ENCODE assay signal across 1 cellular context in the genomic region with DNA sequence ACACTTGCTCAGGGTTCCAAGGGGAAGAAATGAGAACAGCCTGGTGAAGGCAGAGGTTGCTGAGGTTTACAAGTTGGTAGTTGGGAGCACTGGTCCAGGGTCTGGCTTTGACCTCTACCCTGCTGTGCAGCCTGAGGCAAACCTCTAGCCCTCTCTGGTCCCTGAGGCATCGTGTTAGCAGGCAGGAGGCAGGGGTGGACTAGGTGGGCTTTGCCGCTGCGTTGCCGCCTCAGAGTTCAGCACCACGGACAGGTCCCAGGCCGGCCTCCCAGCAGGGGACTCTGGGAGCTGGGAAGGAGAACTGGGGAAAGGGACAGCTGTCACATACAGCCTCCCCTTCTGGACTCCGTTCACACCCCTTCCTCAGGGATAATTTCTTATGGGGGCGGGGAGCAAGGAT.
TF ChIP-seq lines count a peak whose summit lies in the region.

No MANE protein-coding gene starts in this region.

TF ChIP-seq in HepG2, 621 proteins besides CTCF, POLR2A, EP300 and RAD21 (continued from another document and continues in another):
- TF ChIP-seq, protein P1, sequence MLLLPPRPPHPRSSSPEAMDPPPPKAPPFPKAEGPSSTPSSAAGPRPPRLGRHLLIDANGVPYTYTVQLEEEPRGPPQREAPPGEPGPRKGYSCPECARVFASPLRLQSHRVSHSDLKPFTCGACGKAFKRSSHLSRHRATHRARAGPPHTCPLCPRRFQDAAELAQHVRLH (CRISPR knock-in tag; IDR thresholded peaks at IDR 0.05; ENCODE audit: borderline replicate concordance, low read depth), result peak; percentile 83; the same call in 1 of the 2 replicates
- TF ChIP-seq, protein P2, sequence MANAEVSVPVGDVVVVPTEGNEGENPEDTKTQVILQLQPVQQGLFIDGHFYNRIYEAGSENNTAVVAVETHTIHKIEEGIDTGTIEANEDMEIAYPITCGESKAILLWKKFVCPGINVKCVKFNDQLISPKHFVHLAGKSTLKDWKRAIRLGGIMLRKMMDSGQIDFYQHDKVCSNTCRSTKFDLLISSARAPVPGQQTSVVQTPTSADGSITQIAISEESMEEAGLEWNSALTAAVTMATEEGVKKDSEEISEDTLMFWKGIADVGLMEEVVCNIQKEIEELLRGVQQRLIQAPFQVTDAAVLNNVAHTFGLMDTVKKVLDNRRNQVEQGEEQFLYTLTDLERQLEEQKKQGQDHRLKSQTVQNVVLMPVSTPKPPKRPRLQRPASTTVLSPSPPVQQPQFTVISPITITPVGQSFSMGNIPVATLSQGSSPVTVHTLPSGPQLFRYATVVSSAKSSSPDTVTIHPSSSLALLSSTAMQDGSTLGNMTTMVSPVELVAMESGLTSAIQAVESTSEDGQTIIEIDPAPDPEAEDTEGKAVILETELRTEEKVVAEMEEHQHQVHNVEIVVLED (CRISPR knock-in tag; IDR thresholded peaks at IDR 0.05; ENCODE audit: borderline replicate concordance), result no peak
- peak; percentile 74 for TF ChIP-seq ZNF143 (CRISPR knock-in tag; IDR thresholded peaks at IDR 0.05)
- TF ChIP-seq ZNF773 (CRISPR knock-in tag; IDR thresholded peaks at IDR 0.05; ENCODE audit: borderline replicate concordance), result peak; percentile 78; the same call in 1 of the 2 replicates
- TF ChIP-seq PHF5A (CRISPR knock-in tag; IDR thresholded peaks at IDR 0.05; ENCODE audit: low read depth, unreplicated experiment), result no peak
- 0 out of 2 replicates have a peak, but pooled peaks have one; percentile 28 for TF ChIP-seq ZBTB38 (CRISPR knock-in tag; IDR thresholded peaks at IDR 0.05)
- TF ChIP-seq, protein P3, sequence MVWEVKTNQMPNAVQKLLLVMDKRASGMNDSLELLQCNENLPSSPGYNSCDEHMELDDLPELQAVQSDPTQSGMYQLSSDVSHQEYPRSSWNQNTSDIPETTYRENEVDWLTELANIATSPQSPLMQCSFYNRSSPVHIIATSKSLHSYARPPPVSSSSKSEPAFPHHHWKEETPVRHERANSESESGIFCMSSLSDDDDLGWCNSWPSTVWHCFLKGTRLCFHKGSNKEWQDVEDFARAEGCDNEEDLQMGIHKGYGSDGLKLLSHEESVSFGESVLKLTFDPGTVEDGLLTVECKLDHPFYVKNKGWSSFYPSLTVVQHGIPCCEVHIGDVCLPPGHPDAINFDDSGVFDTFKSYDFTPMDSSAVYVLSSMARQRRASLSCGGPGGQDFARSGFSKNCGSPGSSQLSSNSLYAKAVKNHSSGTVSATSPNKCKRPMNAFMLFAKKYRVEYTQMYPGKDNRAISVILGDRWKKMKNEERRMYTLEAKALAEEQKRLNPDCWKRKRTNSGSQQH (CRISPR knock-in tag; IDR thresholded peaks at IDR 0.05; ENCODE audit: low read depth), result peak; percentile 91
- no peak for TF ChIP-seq CAMTA2 (CRISPR knock-in tag; IDR thresholded peaks at IDR 0.05; ENCODE audit: borderline replicate concordance)
- TF ChIP-seq, protein P4, sequence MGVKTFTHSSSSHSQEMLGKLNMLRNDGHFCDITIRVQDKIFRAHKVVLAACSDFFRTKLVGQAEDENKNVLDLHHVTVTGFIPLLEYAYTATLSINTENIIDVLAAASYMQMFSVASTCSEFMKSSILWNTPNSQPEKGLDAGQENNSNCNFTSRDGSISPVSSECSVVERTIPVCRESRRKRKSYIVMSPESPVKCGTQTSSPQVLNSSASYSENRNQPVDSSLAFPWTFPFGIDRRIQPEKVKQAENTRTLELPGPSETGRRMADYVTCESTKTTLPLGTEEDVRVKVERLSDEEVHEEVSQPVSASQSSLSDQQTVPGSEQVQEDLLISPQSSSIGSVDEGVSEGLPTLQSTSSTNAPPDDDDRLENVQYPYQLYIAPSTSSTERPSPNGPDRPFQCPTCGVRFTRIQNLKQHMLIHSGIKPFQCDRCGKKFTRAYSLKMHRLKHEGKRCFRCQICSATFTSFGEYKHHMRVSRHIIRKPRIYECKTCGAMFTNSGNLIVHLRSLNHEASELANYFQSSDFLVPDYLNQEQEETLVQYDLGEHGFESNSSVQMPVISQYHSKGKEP (CRISPR knock-in tag; IDR thresholded peaks at IDR 0.05), result peak; percentile 89; the same call in 1 of the 2 replicates
- peak; percentile 96 for TF ChIP-seq ZNF232 (CRISPR knock-in tag; IDR thresholded peaks at IDR 0.05; ENCODE audit: borderline replicate concordance)
- no peak for TF ChIP-seq IKZF4 (CRISPR knock-in tag; IDR thresholded peaks at IDR 0.05; ENCODE audit: borderline replicate concordance, low read depth, not compliant biosample characterization)
- TF ChIP-seq ZBTB21 (CRISPR knock-in tag; IDR thresholded peaks at IDR 0.05), result no peak
- peak; percentile 85 for TF ChIP-seq SRY (CRISPR knock-in tag; IDR thresholded peaks at IDR 0.05)
- TF ChIP-seq MED8 (CRISPR knock-in tag; IDR thresholded peaks at IDR 0.05; ENCODE audit: insufficient replicate concordance), result no peak
- no peak for TF ChIP-seq ZNF724P (CRISPR knock-in tag; IDR thresholded peaks at IDR 0.05; ENCODE audit: borderline replicate concordance)
- TF ChIP-seq, protein P5, sequence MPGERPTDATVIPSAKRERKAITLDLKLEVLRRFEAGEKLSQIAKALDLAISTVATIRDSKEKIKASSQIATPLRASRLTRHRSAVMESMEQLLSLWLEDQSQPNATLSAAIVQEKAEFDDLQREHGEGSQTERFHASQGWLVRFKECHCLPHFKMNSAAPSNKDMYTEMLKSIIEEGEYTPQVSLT (CRISPR knock-in tag; IDR thresholded peaks at IDR 0.05; ENCODE audit: borderline replicate concordance, low read depth), result no peak
- TF ChIP-seq ZNF558 (CRISPR knock-in tag; IDR thresholded peaks at IDR 0.05; ENCODE audit: borderline replicate concordance), result peak; percentile 62; the same call in 1 of the 2 replicates
- peak; percentile 90; the same call in 1 of the 2 replicates for TF ChIP-seq ZNF367 (CRISPR knock-in tag; IDR thresholded peaks at IDR 0.05; ENCODE audit: borderline replicate concordance)
- no peak for TF ChIP-seq ELF4 (CRISPR knock-in tag; IDR thresholded peaks at IDR 0.05; ENCODE audit: borderline replicate concordance)
- no peak for TF ChIP-seq ZNF737 (CRISPR knock-in tag; IDR thresholded peaks at IDR 0.05; ENCODE audit: borderline replicate concordance)
- no peak for TF ChIP-seq MEF2D (CRISPR knock-in tag; IDR thresholded peaks at IDR 0.05)
- TF ChIP-seq NRL (CRISPR knock-in tag; IDR thresholded peaks at IDR 0.05; ENCODE audit: borderline replicate concordance), result no peak; the same call in 1 of the 2 replicates
- no peak for TF ChIP-seq ZNF44 (CRISPR knock-in tag; IDR thresholded peaks at IDR 0.05)
- TF ChIP-seq NFE2L2 (IDR thresholded peaks at IDR 0.05; ENCODE audit: low read length), result no peak
- no peak for TF ChIP-seq KAT7 (CRISPR knock-in tag; IDR thresholded peaks at IDR 0.05; ENCODE audit: borderline replicate concordance)
- TF ChIP-seq MED13 (CRISPR knock-in tag; IDR thresholded peaks at IDR 0.05), result peak; percentile 67; the same call in 1 of the 2 replicates
- TF ChIP-seq, protein P6, sequence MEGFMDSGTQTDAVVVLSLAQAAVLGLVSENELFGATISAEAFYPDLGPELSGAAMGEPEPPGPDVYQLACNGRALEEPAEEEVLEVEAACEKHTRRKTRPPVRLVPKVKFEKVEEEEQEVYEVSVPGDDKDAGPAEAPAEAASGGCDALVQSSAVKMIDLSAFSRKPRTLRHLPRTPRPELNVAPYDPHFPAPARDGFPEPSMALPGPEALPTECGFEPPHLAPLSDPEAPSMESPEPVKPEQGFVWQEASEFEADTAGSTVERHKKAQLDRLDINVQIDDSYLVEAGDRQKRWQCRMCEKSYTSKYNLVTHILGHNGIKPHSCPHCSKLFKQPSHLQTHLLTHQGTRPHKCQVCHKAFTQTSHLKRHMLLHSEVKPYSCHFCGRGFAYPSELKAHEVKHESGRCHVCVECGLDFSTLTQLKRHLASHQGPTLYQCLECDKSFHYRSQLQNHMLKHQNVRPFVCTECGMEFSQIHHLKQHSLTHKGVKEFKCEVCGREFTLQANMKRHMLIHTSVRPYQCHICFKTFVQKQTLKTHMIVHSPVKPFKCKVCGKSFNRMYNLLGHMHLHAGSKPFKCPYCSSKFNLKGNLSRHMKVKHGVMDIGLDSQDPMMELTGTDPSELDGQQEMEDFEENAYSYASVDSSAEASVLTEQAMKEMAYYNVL (CRISPR knock-in tag; IDR thresholded peaks at IDR 0.05; ENCODE audit: borderline replicate concordance), result no peak
- TF ChIP-seq SYNCRIP (IDR thresholded peaks at IDR 0.05; ENCODE audit: insufficient read depth, low read depth, low read length), result no peak
- no peak for TF ChIP-seq KAT2B (IDR thresholded peaks at IDR 0.05; ENCODE audit: borderline replicate concordance, low read depth, low read length)
- TF ChIP-seq HNF4A (CRISPR knock-in tag; IDR thresholded peaks at IDR 0.05), result no peak
- TF ChIP-seq, protein P7, sequence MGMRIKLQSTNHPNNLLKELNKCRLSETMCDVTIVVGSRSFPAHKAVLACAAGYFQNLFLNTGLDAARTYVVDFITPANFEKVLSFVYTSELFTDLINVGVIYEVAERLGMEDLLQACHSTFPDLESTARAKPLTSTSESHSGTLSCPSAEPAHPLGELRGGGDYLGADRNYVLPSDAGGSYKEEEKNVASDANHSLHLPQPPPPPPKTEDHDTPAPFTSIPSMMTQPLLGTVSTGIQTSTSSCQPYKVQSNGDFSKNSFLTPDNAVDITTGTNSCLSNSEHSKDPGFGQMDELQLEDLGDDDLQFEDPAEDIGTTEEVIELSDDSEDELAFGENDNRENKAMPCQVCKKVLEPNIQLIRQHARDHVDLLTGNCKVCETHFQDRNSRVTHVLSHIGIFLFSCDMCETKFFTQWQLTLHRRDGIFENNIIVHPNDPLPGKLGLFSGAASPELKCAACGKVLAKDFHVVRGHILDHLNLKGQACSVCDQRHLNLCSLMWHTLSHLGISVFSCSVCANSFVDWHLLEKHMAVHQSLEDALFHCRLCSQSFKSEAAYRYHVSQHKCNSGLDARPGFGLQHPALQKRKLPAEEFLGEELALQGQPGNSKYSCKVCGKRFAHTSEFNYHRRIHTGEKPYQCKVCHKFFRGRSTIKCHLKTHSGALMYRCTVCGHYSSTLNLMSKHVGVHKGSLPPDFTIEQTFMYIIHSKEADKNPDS (CRISPR knock-in tag; IDR thresholded peaks at IDR 0.05), result no peak
- peak; percentile 34; the same call in 1 of the 2 replicates for TF ChIP-seq ZMYM4 (CRISPR knock-in tag; IDR thresholded peaks at IDR 0.05)
- TF ChIP-seq NFIC (IDR thresholded peaks at IDR 0.05; ENCODE audit: low read length), result no peak
- no peak for TF ChIP-seq SRSF1 (optimal IDR thresholded peaks at IDR 0.05; ENCODE audit: low read depth, low read length)
- TF ChIP-seq, protein P8, sequence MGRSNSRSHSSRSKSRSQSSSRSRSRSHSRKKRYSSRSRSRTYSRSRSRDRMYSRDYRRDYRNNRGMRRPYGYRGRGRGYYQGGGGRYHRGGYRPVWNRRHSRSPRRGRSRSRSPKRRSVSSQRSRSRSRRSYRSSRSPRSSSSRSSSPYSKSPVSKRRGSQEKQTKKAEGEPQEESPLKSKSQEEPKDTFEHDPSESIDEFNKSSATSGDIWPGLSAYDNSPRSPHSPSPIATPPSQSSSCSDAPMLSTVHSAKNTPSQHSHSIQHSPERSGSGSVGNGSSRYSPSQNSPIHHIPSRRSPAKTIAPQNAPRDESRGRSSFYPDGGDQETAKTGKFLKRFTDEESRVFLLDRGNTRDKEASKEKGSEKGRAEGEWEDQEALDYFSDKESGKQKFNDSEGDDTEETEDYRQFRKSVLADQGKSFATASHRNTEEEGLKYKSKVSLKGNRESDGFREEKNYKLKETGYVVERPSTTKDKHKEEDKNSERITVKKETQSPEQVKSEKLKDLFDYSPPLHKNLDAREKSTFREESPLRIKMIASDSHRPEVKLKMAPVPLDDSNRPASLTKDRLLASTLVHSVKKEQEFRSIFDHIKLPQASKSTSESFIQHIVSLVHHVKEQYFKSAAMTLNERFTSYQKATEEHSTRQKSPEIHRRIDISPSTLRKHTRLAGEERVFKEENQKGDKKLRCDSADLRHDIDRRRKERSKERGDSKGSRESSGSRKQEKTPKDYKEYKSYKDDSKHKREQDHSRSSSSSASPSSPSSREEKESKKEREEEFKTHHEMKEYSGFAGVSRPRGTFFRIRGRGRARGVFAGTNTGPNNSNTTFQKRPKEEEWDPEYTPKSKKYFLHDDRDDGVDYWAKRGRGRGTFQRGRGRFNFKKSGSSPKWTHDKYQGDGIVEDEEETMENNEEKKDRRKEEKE (IDR thresholded peaks at IDR 0.05), result no peak
- TF ChIP-seq, protein P9, sequence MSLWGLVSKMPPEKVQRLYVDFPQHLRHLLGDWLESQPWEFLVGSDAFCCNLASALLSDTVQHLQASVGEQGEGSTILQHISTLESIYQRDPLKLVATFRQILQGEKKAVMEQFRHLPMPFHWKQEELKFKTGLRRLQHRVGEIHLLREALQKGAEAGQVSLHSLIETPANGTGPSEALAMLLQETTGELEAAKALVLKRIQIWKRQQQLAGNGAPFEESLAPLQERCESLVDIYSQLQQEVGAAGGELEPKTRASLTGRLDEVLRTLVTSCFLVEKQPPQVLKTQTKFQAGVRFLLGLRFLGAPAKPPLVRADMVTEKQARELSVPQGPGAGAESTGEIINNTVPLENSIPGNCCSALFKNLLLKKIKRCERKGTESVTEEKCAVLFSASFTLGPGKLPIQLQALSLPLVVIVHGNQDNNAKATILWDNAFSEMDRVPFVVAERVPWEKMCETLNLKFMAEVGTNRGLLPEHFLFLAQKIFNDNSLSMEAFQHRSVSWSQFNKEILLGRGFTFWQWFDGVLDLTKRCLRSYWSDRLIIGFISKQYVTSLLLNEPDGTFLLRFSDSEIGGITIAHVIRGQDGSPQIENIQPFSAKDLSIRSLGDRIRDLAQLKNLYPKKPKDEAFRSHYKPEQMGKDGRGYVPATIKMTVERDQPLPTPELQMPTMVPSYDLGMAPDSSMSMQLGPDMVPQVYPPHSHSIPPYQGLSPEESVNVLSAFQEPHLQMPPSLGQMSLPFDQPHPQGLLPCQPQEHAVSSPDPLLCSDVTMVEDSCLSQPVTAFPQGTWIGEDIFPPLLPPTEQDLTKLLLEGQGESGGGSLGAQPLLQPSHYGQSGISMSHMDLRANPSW (CRISPR knock-in tag; IDR thresholded peaks at IDR 0.05; ENCODE audit: borderline replicate concordance), result no peak
- TF ChIP-seq ZFP62 (CRISPR knock-in tag; IDR thresholded peaks at IDR 0.05), result no peak
- peak; percentile 21; the same call in 1 of the 2 replicates for TF ChIP-seq RXRA (CRISPR knock-in tag; IDR thresholded peaks at IDR 0.05)
